ENCODE assay signal across 9 cellular contexts in the genomic region with DNA sequence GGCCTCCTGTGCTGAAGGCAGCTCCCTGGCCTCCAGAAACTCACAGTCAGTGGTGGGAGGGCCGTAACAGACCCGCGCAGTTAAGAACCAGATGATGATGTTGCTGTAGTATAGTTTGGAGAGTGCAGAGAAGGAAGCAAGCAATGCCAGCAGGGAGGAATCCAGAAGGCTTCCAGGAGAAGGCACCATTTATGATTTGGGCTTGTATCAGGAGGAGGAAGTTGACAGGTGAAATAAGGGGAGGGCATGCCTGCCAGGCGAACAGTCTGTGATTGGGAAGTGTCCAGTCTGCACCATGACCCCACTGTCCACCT. TPM values are rescaled to one million over a fixed set of nuclear protein-coding genes. Genes with fewer than 3 reads are reported as not detected.
A peak's percentile ranks its signal among the peaks of the same experiment; 100 is the strongest.
DNase-seq lines count a peak whose midpoint lies in the region; ATAC-seq and TF ChIP-seq lines count a peak whose summit lies in the region.
"Had no signal": no experiment of that assay in that cellular context is flagged by ENCODE, and none has a peak within 500 bp of the region (broad histone marks: within the 10 kb centered on the region; RNA-seq: fewer than 3 reads in every experiment).

No MANE protein-coding gene starts in this region.

- peaks cover 34% of the 10 kb centered on the region for H3K4me1 ChIP-seq in hepatocyte (ENCODE audit: insufficient read depth)

- H3K27me3 Mint-ChIP-seq in activated CD8-positive, alpha-beta T cell treated with anti-CD3 and anti-CD28 coated beads for 36 hours: no peaks in the 10 kb centered on the region

- no peaks in the 10 kb centered on the region for H3K36me3 Mint-ChIP-seq in activated CD8-positive, alpha-beta T cell treated with anti-CD3 and anti-CD28 coated beads for 36 hours (ENCODE audit: low read depth)
- no peaks in the 10 kb centered on the region for H3K36me3 Mint-ChIP-seq in stimulated activated effector memory CD8-positive, alpha-beta T cell treated with anti-CD3 and anti-CD28 coated beads, Interleukin-12 subunit alpha, Interleukin-12 subunit beta, amount 100 ng/mL, for 72 hours

- H3K4me3 ChIP-seq in hepatocyte: no peak overlapping the region
- H3K4me3 ChIP-seq: A549 had no signal

- ATAC-seq in activated CD8-positive, alpha-beta T cell treated with anti-CD3 and anti-CD28 coated beads for 36 hours: no peak
- ATAC-seq in stimulated activated effector memory CD8-positive, alpha-beta T cell treated with anti-CD3 and anti-CD28 coated beads, Interleukin-12 subunit alpha, Interleukin-12 subunit beta, amount 100 ng/mL, for 72 hours: no peak
- ATAC-seq in HG02588 (IDR thresholded peaks at IDR 0.05; ENCODE audit: unreplicated experiment): no peak
- ATAC-seq: A549 had no signal

- intact Hi-C loops in activated CD8-positive, alpha-beta T cell treated with anti-CD3 and anti-CD28 coated beads for 36 hours (cut with micrococcal nuclease): no loop called here

- H3K4me3 Mint-ChIP-seq in activated CD8-positive, alpha-beta T cell treated with anti-CD3 and anti-CD28 coated beads for 36 hours: peak overlapping the region; percentile 61
- H3K4me3 Mint-ChIP-seq in stimulated activated effector memory CD8-positive, alpha-beta T cell treated with anti-CD3 and anti-CD28 coated beads, Interleukin-12 subunit alpha, Interleukin-12 subunit beta, amount 100 ng/mL, for 72 hours: peak overlapping the region; percentile 75

- peak overlapping the region; percentile 66 for H2AFZ ChIP-seq in hepatocyte

- H3K9me2 ChIP-seq in hepatocyte (replicated peaks; ENCODE audit: insufficient read depth): no peaks in the 10 kb centered on the region

- no peak for TF ChIP-seq CTCF in activated CD8-positive, alpha-beta T cell treated with anti-CD3 and anti-CD28 coated beads for 36 hours (IDR thresholded peaks at IDR 0.05)
- TF ChIP-seq CTCF in hepatocyte (IDR thresholded peaks at IDR 0.05; ENCODE audit: poor library complexity): no peak

- no peaks in the 10 kb centered on the region for H3K9me3 ChIP-seq in hepatocyte (ENCODE audit: low read depth)
- H3K9me3 ChIP-seq: A549 had no signal

- POLR2A ChIA-PET in activated CD8-positive, alpha-beta T cell treated with anti-CD3 and anti-CD28 coated beads for 36 hours (lab: Charles Lee): interaction anchor here (1.1 to 2.4 kb wide), 4 partner anchors 28 to 275 kb away, joined by 3 to 9 read pairs (median 4); a partner anchor contains a TSS

- no peaks in the 10 kb centered on the region for H3K79me2 ChIP-seq in hepatocyte

- CTCF ChIA-PET in activated CD8-positive, alpha-beta T cell treated with anti-CD3 and anti-CD28 coated beads for 36 hours (lab: Charles Lee): interaction anchor here (0.8 to 4.1 kb wide), 4 partner anchors 14 to 109 kb away, joined by 3 to 16 read pairs (median 6); no protein-coding TSS in a partner anchor

- no peaks in the 10 kb centered on the region for H3K27me3 ChIP-seq in hepatocyte

- peak overlapping the region; percentile 31 for H3K27ac ChIP-seq in hepatocyte

- H3K4me1 Mint-ChIP-seq in activated CD8-positive, alpha-beta T cell treated with anti-CD3 and anti-CD28 coated beads for 36 hours (ENCODE audit: low read depth): peaks cover 36% of the 10 kb centered on the region
- peaks cover 56% of the 10 kb centered on the region for H3K4me1 Mint-ChIP-seq in stimulated activated effector memory CD8-positive, alpha-beta T cell treated with anti-CD3 and anti-CD28 coated beads, Interleukin-12 subunit alpha, Interleukin-12 subunit beta, amount 100 ng/mL, for 72 hours

- H3K9me3 Mint-ChIP-seq in activated CD8-positive, alpha-beta T cell treated with anti-CD3 and anti-CD28 coated beads for 36 hours: no peaks in the 10 kb centered on the region
- no peaks in the 10 kb centered on the region for H3K9me3 Mint-ChIP-seq in stimulated activated effector memory CD8-positive, alpha-beta T cell treated with anti-CD3 and anti-CD28 coated beads, Interleukin-12 subunit alpha, Interleukin-12 subunit beta, amount 100 ng/mL, for 72 hours

- DNase-seq in NCI-H2029 treated with DMSO at 0.1 percent for 48 hours (lab: John Stamatoyannopoulos, UW): peak; percentile 3
- DNase-seq in NCI-H2029 (lab: John Stamatoyannopoulos, UW): no peak
- DNase-seq in activated CD8-positive, alpha-beta T cell treated with anti-CD3 and anti-CD28 coated beads for 36 hours: no peak
- DNase-seq in hepatocyte (ENCODE audit: low spot score): no peak
- DNase-seq in stimulated activated effector memory CD8-positive, alpha-beta T cell treated with anti-CD3 and anti-CD28 coated beads, Interleukin-12 subunit alpha, Interleukin-12 subunit beta, amount 100 ng/mL, for 72 hours (ENCODE audit: low spot score in 2 of 2): no peak
- no peak for DNase-seq in MV-4-11 (lab: John Stamatoyannopoulos, UW)
- DNase-seq in cerebellar nuclear complex (lab: John Stamatoyannopoulos, UW): no peak

- H3K27ac Mint-ChIP-seq in activated CD8-positive, alpha-beta T cell treated with anti-CD3 and anti-CD28 coated beads for 36 hours: peak overlapping the region; percentile 67
- peak overlapping the region; percentile 82 for H3K27ac Mint-ChIP-seq in stimulated activated effector memory CD8-positive, alpha-beta T cell treated with anti-CD3 and anti-CD28 coated beads, Interleukin-12 subunit alpha, Interleukin-12 subunit beta, amount 100 ng/mL, for 72 hours

- H3K36me3 ChIP-seq in hepatocyte (replicated peaks; ENCODE audit: insufficient read depth, low read depth): no peaks in the 10 kb centered on the region

- no peaks in the 10 kb centered on the region for H4K20me1 ChIP-seq in hepatocyte (ENCODE audit: insufficient read depth, poor library complexity, severe bottlenecking)

- H3K4me2 ChIP-seq in hepatocyte: peak overlapping the region; percentile 74
- H3K4me2 ChIP-seq: A549 had no signal

- 50% methylated on average over 4 of the region's 4 CpGs for WGBS in hepatocyte (ENCODE audit: low lambda C conversion rate, missing lambda C conversion rate)

RNA-seq across cellular contexts. Expression of a gene that starts 13.3 kb away (rescaled TPM):
- total RNA-seq in activated CD8-positive, alpha-beta T cell treated with anti-CD3 and anti-CD28 coated beads for 36 hours: 10 to 100 TPM; 33.8 to 34.3 TPM
- total RNA-seq in hepatocyte: 18.6 and 24.0 TPM in 2 replicates
- polyA plus RNA-seq in hepatocyte: 23.6 and 33.1 TPM in 2 replicates

RNA-seq across cellular contexts. Expression of a gene that starts 27.8 kb away (rescaled TPM):
- total RNA-seq in activated CD8-positive, alpha-beta T cell treated with anti-CD3 and anti-CD28 coated beads for 36 hours: 10 to 100 TPM; 36.6 to 38.0 TPM
- 27.3 and 39.6 TPM in 2 replicates for total RNA-seq in hepatocyte
- 14.8 and 16.5 TPM in 2 replicates for polyA plus RNA-seq in hepatocyte
